1 cellular context compared by ENCODE assay signal in the genomic region with DNA sequence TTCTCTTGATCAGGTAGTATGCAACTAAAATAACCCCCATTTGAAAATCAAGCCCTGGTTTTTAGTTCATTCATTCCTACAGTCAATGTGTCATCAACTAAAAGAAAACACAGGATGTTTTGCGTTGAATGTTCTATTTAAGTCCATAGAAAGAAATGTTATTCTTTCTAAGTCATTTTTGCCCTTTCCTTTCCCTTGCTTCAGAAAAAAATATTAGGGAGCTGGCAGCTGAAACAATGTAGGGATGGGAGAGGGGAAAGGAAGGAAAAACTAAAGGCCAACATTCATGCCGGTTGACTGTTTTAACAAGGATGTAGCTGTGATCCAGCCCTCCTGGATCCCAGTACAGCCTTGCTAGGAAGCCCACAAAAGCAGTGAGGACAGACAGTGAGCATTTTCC.
TF ChIP-seq lines count a peak whose summit lies in the region.

No MANE protein-coding gene starts in this region.

TF ChIP-seq in IMR-90, 13 proteins besides CTCF, POLR2A, EP300 and RAD21:
- no peak for TF ChIP-seq MXI1 (IDR thresholded peaks at IDR 0.05; ENCODE audit: borderline replicate concordance, low read depth, low read length)
- no peak for TF ChIP-seq BHLHE40 (IDR thresholded peaks at IDR 0.05; ENCODE audit: low read depth, low read length)
- no peak for TF ChIP-seq MAZ (IDR thresholded peaks at IDR 0.05; ENCODE audit: borderline replicate concordance, low read depth, low read length)
